Comparison of ENCODE assay signal across 1 cellular context in the genomic region with DNA sequence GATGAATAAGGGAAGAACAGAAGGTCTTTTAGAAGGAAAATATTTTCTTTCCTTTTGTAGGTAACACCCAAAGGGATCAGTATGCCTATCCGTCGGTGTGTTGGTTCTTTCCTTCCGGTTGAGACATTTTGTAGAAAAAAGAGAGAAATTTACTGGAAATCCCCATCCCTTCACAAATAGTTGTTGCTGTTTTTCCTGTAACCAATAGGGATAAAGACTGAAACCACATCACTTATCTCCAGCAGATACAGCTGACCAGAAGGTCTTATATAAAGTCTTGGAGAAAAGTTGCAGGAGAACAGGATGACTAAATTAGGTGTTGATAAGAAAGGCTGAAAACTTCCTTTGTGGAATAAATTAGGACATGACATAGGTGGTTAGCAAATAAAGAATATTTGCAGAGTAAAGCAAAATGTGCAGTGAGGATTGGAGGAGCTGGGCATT.
TF ChIP-seq lines count a peak whose summit lies in the region.

No MANE protein-coding gene starts in this region.

TF ChIP-seq in GM12878, 131 proteins besides CTCF, POLR2A, EP300 and RAD21 (continues in another document):
- TF ChIP-seq, protein P1, sequence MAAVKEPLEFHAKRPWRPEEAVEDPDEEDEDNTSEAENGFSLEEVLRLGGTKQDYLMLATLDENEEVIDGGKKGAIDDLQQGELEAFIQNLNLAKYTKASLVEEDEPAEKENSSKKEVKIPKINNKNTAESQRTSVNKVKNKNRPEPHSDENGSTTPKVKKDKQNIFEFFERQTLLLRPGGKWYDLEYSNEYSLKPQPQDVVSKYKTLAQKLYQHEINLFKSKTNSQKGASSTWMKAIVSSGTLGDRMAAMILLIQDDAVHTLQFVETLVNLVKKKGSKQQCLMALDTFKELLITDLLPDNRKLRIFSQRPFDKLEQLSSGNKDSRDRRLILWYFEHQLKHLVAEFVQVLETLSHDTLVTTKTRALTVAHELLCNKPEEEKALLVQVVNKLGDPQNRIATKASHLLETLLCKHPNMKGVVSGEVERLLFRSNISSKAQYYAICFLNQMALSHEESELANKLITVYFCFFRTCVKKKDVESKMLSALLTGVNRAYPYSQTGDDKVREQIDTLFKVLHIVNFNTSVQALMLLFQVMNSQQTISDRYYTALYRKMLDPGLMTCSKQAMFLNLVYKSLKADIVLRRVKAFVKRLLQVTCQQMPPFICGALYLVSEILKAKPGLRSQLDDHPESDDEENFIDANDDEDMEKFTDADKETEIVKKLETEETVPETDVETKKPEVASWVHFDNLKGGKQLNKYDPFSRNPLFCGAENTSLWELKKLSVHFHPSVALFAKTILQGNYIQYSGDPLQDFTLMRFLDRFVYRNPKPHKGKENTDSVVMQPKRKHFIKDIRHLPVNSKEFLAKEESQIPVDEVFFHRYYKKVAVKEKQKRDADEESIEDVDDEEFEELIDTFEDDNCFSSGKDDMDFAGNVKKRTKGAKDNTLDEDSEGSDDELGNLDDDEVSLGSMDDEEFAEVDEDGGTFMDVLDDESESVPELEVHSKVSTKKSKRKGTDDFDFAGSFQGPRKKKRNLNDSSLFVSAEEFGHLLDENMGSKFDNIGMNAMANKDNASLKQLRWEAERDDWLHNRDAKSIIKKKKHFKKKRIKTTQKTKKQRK (IDR thresholded peaks at IDR 0.05; ENCODE audit: low read depth, low read length) = no peak
- TF ChIP-seq FOXM1 (IDR thresholded peaks at IDR 0.05; ENCODE audit: low read depth, low read length) (peak; percentile 44; the same call in 1 of the 2 replicates), SRF (IDR thresholded peaks at IDR 0.05; ENCODE audit: low read depth in 2 of 2, low read length in 2 of 2) (peak in 1 of 2 experiments; percentile 53; a peak in 1 of 4 replicates), EED (IDR thresholded peaks at IDR 0.05; ENCODE audit: low read depth) (no peak), CEBPB (IDR thresholded peaks at IDR 0.05; ENCODE audit: borderline replicate concordance in 1 of 2, low read depth in 2 of 2, low read length in 2 of 2) (no peak; a peak in 1 of 4 replicates), CREM (IDR thresholded peaks at IDR 0.05; ENCODE audit: low read depth) (peak; percentile 65), RFX5 (IDR thresholded peaks at IDR 0.05; ENCODE audit: low read depth, low read length) (peak; percentile 97), CHD2 (IDR thresholded peaks at IDR 0.05; ENCODE audit: borderline replicate concordance, low read depth, low read length) (peak; percentile 53; the same call in 1 of the 2 replicates), IKZF2 (IDR thresholded peaks at IDR 0.05) (peak; percentile 71 to 79), SIN3A (IDR thresholded peaks at IDR 0.05; ENCODE audit: low read depth, low read length) (no peak), STAT3 (IDR thresholded peaks at IDR 0.05; ENCODE audit: low read depth, low read length) (no peak), NR2C2 (IDR thresholded peaks at IDR 0.05; ENCODE audit: borderline replicate concordance, control insufficient read depth, insufficient read length, low read depth) (no peak), SP1 (IDR thresholded peaks at IDR 0.05; ENCODE audit: low read depth, low read length) (no peak), MTA3 (IDR thresholded peaks at IDR 0.05; ENCODE audit: borderline replicate concordance, low read length) (no peak), ZNF687 (IDR thresholded peaks at IDR 0.05) (0 out of 2 replicates have a peak, but pooled peaks have one; percentile 17), CREB1 (IDR thresholded peaks at IDR 0.05; ENCODE audit: low read depth) (peak; percentile 95), PML (IDR thresholded peaks at IDR 0.05; ENCODE audit: low read length) (peak; percentile 62; the same call in 1 of the 2 replicates), TAF1 (IDR thresholded peaks at IDR 0.05; ENCODE audit: borderline replicate concordance, low read depth, low read length) (peak; percentile 18; the same call in 1 of the 2 replicates), REST (IDR thresholded peaks at IDR 0.05; ENCODE audit: low read depth, low read length) (no peak), ZNF384 (IDR thresholded peaks at IDR 0.05; ENCODE audit: borderline replicate concordance, low read depth, low read length) (no peak), IKZF1 (conservative IDR thresholded peaks at IDR 0.05) (peak; percentile 67), KAT2A (conservative IDR thresholded peaks at IDR 0.05; ENCODE audit: control insufficient read depth, low read depth, low read length) (no peak), NFIC (IDR thresholded peaks at IDR 0.05; ENCODE audit: low read depth, low read length) (peak; percentile 33; the same call in 1 of the 2 replicates)
- TF ChIP-seq, protein P2, sequence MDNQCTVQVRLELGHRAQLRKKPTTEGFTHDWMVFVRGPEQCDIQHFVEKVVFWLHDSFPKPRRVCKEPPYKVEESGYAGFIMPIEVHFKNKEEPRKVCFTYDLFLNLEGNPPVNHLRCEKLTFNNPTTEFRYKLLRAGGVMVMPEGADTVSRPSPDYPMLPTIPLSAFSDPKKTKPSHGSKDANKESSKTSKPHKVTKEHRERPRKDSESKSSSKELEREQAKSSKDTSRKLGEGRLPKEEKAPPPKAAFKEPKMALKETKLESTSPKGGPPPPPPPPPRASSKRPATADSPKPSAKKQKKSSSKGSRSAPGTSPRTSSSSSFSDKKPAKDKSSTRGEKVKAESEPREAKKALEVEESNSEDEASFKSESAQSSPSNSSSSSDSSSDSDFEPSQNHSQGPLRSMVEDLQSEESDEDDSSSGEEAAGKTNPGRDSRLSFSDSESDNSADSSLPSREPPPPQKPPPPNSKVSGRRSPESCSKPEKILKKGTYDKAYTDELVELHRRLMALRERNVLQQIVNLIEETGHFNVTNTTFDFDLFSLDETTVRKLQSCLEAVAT (IDR thresholded peaks at IDR 0.05) = no peak; the same call in 1 of the 2 replicates
- TF ChIP-seq, protein P3, sequence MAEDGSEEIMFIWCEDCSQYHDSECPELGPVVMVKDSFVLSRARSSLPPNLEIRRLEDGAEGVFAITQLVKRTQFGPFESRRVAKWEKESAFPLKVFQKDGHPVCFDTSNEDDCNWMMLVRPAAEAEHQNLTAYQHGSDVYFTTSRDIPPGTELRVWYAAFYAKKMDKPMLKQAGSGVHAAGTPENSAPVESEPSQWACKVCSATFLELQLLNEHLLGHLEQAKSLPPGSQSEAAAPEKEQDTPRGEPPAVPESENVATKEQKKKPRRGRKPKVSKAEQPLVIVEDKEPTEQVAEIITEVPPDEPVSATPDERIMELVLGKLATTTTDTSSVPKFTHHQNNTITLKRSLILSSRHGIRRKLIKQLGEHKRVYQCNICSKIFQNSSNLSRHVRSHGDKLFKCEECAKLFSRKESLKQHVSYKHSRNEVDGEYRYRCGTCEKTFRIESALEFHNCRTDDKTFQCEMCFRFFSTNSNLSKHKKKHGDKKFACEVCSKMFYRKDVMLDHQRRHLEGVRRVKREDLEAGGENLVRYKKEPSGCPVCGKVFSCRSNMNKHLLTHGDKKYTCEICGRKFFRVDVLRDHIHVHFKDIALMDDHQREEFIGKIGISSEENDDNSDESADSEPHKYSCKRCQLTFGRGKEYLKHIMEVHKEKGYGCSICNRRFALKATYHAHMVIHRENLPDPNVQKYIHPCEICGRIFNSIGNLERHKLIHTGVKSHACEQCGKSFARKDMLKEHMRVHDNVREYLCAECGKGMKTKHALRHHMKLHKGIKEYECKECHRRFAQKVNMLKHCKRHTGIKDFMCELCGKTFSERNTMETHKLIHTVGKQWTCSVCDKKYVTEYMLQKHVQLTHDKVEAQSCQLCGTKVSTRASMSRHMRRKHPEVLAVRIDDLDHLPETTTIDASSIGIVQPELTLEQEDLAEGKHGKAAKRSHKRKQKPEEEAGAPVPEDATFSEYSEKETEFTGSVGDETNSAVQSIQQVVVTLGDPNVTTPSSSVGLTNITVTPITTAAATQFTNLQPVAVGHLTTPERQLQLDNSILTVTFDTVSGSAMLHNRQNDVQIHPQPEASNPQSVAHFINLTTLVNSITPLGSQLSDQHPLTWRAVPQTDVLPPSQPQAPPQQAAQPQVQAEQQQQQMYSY (CRISPR knock-in tag; IDR thresholded peaks at IDR 0.05) = no peak
- TF ChIP-seq, protein P4, sequence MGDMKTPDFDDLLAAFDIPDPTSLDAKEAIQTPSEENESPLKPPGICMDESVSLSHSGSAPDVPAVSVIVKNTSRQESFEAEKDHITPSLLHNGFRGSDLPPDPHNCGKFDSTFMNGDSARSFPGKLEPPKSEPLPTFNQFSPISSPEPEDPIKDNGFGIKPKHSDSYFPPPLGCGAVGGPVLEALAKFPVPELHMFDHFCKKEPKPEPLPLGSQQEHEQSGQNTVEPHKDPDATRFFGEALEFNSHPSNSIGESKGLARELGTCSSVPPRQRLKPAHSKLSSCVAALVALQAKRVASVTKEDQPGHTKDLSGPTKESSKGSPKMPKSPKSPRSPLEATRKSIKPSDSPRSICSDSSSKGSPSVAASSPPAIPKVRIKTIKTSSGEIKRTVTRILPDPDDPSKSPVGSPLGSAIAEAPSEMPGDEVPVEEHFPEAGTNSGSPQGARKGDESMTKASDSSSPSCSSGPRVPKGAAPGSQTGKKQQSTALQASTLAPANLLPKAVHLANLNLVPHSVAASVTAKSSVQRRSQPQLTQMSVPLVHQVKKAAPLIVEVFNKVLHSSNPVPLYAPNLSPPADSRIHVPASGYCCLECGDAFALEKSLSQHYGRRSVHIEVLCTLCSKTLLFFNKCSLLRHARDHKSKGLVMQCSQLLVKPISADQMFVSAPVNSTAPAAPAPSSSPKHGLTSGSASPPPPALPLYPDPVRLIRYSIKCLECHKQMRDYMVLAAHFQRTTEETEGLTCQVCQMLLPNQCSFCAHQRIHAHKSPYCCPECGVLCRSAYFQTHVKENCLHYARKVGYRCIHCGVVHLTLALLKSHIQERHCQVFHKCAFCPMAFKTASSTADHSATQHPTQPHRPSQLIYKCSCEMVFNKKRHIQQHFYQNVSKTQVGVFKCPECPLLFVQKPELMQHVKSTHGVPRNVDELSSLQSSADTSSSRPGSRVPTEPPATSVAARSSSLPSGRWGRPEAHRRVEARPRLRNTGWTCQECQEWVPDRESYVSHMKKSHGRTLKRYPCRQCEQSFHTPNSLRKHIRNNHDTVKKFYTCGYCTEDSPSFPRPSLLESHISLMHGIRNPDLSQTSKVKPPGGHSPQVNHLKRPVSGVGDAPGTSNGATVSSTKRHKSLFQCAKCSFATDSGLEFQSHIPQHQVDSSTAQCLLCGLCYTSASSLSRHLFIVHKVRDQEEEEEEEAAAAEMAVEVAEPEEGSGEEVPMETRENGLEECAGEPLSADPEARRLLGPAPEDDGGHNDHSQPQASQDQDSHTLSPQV (IDR thresholded peaks at IDR 0.05) = no peak
- TF ChIP-seq, protein P5, sequence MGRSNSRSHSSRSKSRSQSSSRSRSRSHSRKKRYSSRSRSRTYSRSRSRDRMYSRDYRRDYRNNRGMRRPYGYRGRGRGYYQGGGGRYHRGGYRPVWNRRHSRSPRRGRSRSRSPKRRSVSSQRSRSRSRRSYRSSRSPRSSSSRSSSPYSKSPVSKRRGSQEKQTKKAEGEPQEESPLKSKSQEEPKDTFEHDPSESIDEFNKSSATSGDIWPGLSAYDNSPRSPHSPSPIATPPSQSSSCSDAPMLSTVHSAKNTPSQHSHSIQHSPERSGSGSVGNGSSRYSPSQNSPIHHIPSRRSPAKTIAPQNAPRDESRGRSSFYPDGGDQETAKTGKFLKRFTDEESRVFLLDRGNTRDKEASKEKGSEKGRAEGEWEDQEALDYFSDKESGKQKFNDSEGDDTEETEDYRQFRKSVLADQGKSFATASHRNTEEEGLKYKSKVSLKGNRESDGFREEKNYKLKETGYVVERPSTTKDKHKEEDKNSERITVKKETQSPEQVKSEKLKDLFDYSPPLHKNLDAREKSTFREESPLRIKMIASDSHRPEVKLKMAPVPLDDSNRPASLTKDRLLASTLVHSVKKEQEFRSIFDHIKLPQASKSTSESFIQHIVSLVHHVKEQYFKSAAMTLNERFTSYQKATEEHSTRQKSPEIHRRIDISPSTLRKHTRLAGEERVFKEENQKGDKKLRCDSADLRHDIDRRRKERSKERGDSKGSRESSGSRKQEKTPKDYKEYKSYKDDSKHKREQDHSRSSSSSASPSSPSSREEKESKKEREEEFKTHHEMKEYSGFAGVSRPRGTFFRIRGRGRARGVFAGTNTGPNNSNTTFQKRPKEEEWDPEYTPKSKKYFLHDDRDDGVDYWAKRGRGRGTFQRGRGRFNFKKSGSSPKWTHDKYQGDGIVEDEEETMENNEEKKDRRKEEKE (IDR thresholded peaks at IDR 0.05) = no peak
